Comparison of ENCODE assay signal across 1 cellular context in genomic region chr1:55203064-55203463, GRCh38.
TF ChIP-seq lines count a peak whose summit lies in the region.

No MANE protein-coding gene starts in this region.

TF ChIP-seq in K562, 482 proteins besides CTCF, POLR2A, EP300 and RAD21:
- TF ChIP-seq CHD1 (IDR thresholded peaks at IDR 0.05; ENCODE audit: low read length), result no peak
- TF ChIP-seq ZNF140 (CRISPR knock-in tag; IDR thresholded peaks at IDR 0.05), result no peak
- TF ChIP-seq KAT7 (CRISPR knock-in tag; IDR thresholded peaks at IDR 0.05; ENCODE audit: borderline replicate concordance), result no peak
- TF ChIP-seq ZFP36 (IDR thresholded peaks at IDR 0.05; ENCODE audit: low read depth, low read length, partially characterized antibody), result no peak
- no peak for TF ChIP-seq TAF15 (IDR thresholded peaks at IDR 0.05; ENCODE audit: low read depth, low read length)
- no peak for TF ChIP-seq TAF7 (tag; IDR thresholded peaks at IDR 0.05)
